In genomic region chr1:68745006-68745405, GRCh38 we compare ENCODE assay signal across 34 cellular contexts.
DNase-seq lines count a peak whose midpoint lies in the region; ATAC-seq, FAIRE-seq and TF ChIP-seq lines count a peak whose summit lies in the region.
"Had no signal": no experiment of that assay in that cellular context is flagged by ENCODE, and none has a peak within 500 bp of the region (broad histone marks: within the 10 kb centered on the region; RNA-seq: fewer than 3 reads in every experiment).

No MANE protein-coding gene starts in this region.

- H3K36me3 ChIP-seq in SK-N-SH (replicated peaks in 1 of 2; ENCODE audit: control insufficient read depth in 1 of 2, insufficient read depth in 2 of 2, low read length in 1 of 2): no peaks in the 10 kb centered on the region
- H3K36me3 ChIP-seq in H1 (ENCODE audit: control insufficient read depth in 2 of 4, insufficient read depth in 4 of 4, low read length in 3 of 4): no peaks in the 10 kb centered on the region
- H3K36me3 ChIP-seq in stomach smooth muscle (ENCODE audit: control insufficient read depth in 2 of 2, insufficient read depth in 2 of 2, low read length in 2 of 2): no peaks in the 10 kb centered on the region
- H3K36me3 ChIP-seq: prostate gland, sigmoid colon, stomach, tibial artery had no signal

- ATAC-seq in SK-N-SH treated with all-trans-retinoic acid at 6 μM for 48 hours: no peak
- no peak for ATAC-seq in HG03565 (IDR thresholded peaks at IDR 0.05; ENCODE audit: unreplicated experiment)
- ATAC-seq: activated T-cell treated with anti-CD3 and anti-CD28 coated beads, Interleukin-2, amount 50 U/mL, for 4 hours; CD8-positive, alpha-beta T cell; GM12878; naive thymus-derived CD4-positive, alpha-beta T cell had no signal

- TF ChIP-seq EP300 in SK-N-SH (IDR thresholded peaks at IDR 0.05; ENCODE audit: borderline replicate concordance in 1 of 2, low read depth in 1 of 2, low read length in 1 of 2) (no peak), H1 (IDR thresholded peaks at IDR 0.05; ENCODE audit: borderline replicate concordance in 1 of 2, low read depth in 2 of 2, low read length in 2 of 2) (no peak)

- no peak overlapping the region for H2BK12ac ChIP-seq in H1 (ENCODE audit: low read depth, low read length)

- no peak for TF ChIP-seq CTCF in SK-N-SH (IDR thresholded peaks at IDR 0.05)
- TF ChIP-seq CTCF in H1 (IDR thresholded peaks at IDR 0.05; ENCODE audit: control extremely low read depth in 1 of 3, insufficient read depth in 1 of 3, low read depth in 1 of 3, low read length in 3 of 3): no peak
- TF ChIP-seq CTCF in lower leg skin (IDR thresholded peaks at IDR 0.05): no peak

- H3K4me3 ChIP-seq in SK-N-SH (ENCODE audit: low read depth in 2 of 2, low read length in 1 of 2) (no peak overlapping the region), H1 (ENCODE audit: extremely low read depth in 1 of 4, insufficient read depth in 2 of 4, low read depth in 3 of 4, low read length in 4 of 4) (no peak overlapping the region), stomach smooth muscle (ENCODE audit: low read length in 2 of 2) (no peak overlapping the region), lower leg skin (ENCODE audit: low read depth, poor library complexity, severe bottlenecking) (no peak overlapping the region)
- H3K4me3 ChIP-seq: GM12878, lung, prostate gland, sigmoid colon, stomach, tibial artery had no signal

- H3K4me2 ChIP-seq in SK-N-SH (no peak overlapping the region), H1 (ENCODE audit: insufficient read depth in 1 of 2, low read depth in 2 of 2, low read length in 2 of 2) (no peak overlapping the region)

- intact Hi-C loops in lower leg skin (cut with DNase I; ENCODE audit: low total_unique reads): no loop called here

- CTCF ChIA-PET in SK-N-SH (lab: Yijun Ruan, JAX) (interaction anchor here (0.7 kb wide), 1 partner anchor 15 kb away, joined by 3 read pairs; no protein-coding TSS in a partner anchor), H1 (lab: Charles Lee; ENCODE audit: partially characterized antibody) (interaction anchor here (0.8 to 1.6 kb wide), 2 partner anchors 21 to 449 kb away, joined by 3 read pairs; no protein-coding TSS in a partner anchor)

- TF ChIP-seq RAD21 in SK-N-SH (IDR thresholded peaks at IDR 0.05; ENCODE audit: low read length): no peak
- no peak for TF ChIP-seq RAD21 in H1 (IDR thresholded peaks at IDR 0.05 in 1 of 2, conservative IDR thresholded peaks at IDR 0.05 in 1 of 2; ENCODE audit: low read depth in 2 of 2, low read length in 2 of 2)

- H2AFZ ChIP-seq in SK-N-SH (ENCODE audit: low read depth): no peak overlapping the region
- 0 out of 2 replicates have a peak overlapping the region, but pooled peaks have one; percentile 5 for H2AFZ ChIP-seq in H1 (ENCODE audit: low read length)

- H3K79me2 ChIP-seq in SK-N-SH (ENCODE audit: insufficient read depth) (no peaks in the 10 kb centered on the region), H1 (ENCODE audit: control insufficient read depth in 1 of 2, insufficient read depth in 2 of 2, low read length in 2 of 2) (no peaks in the 10 kb centered on the region)

- H2BK15ac ChIP-seq in H1 (ENCODE audit: low read length): no peak overlapping the region

- no peak overlapping the region for H3K14ac ChIP-seq in H1 (ENCODE audit: insufficient read length)

- no peak overlapping the region for H2BK20ac ChIP-seq in H1 (ENCODE audit: low read length)

- FAIRE-seq in H1 (lab: Jason Lieb, UNC) (no peak), HTR-8/SVneo (lab: Jason Lieb, UNC) (no peak)
- FAIRE-seq: astrocyte, GM12878 had no signal

- no peak overlapping the region for H2AK5ac ChIP-seq in H1 (ENCODE audit: low read depth, low read length)

- no peaks in the 10 kb centered on the region for H3K27me3 ChIP-seq in SK-N-SH (ENCODE audit: insufficient read depth)
- no peaks in the 10 kb centered on the region for H3K27me3 ChIP-seq in H1 (replicated peaks in 1 of 4; ENCODE audit: control insufficient read depth in 3 of 4, extremely low read depth in 1 of 4, insufficient read depth in 3 of 4, low read length in 3 of 4)
- H3K27me3 ChIP-seq in stomach smooth muscle (ENCODE audit: control insufficient read depth in 1 of 2, insufficient read depth in 2 of 2, low read length in 2 of 2): no peaks in the 10 kb centered on the region
- H3K27me3 ChIP-seq: sigmoid colon, stomach, tibial artery had no signal

- H3K4ac ChIP-seq in H1 (replicated peaks; ENCODE audit: insufficient read length, low read depth, low read length): no peak overlapping the region

- H3K4me1 ChIP-seq in SK-N-SH (ENCODE audit: control insufficient read depth in 1 of 2, insufficient read depth in 2 of 2, low read depth in 1 of 2, low read length in 1 of 2) (peaks cover 0 to 3% of the 10 kb centered on the region in 2 experiments; a peak in 1 of 4 replicates), H1 (replicated peaks in 1 of 4; ENCODE audit: control insufficient read depth in 3 of 4, insufficient read depth in 4 of 4, low read length in 3 of 4) (no peaks in the 10 kb centered on the region), stomach smooth muscle (ENCODE audit: control insufficient read depth, insufficient read depth, low read length) (peaks cover 12% of the 10 kb centered on the region)
- H3K4me1 ChIP-seq: prostate gland had no signal

- H3K9ac ChIP-seq in SK-N-SH (no peak overlapping the region), H1 (replicated peaks in 1 of 4; ENCODE audit: extremely low read depth in 1 of 4, low read depth in 3 of 4, low read length in 3 of 4) (no peak overlapping the region), stomach smooth muscle (ENCODE audit: low read length in 2 of 2) (no peak overlapping the region)

- no peaks in the 10 kb centered on the region for H4K20me1 ChIP-seq in SK-N-SH (ENCODE audit: insufficient read depth)
- H4K20me1 ChIP-seq in H1 (replicated peaks in 1 of 2; ENCODE audit: control insufficient read depth in 1 of 2, insufficient read depth in 2 of 2, low read length in 2 of 2): no peaks in the 10 kb centered on the region

- H4K91ac ChIP-seq in H1 (replicated peaks; ENCODE audit: insufficient read length, low read length): no peak overlapping the region

- no peak overlapping the region for H4K8ac ChIP-seq in H1 (ENCODE audit: extremely low read depth, insufficient read depth, low read length)

- no peak overlapping the region for H3K23ac ChIP-seq in H1 (ENCODE audit: insufficient read length)

- no peaks in the 10 kb centered on the region; the same call in 1 of the 2 replicates for H3K9me3 ChIP-seq in SK-N-SH
- peaks cover 4 to 8% of the 10 kb centered on the region in 2 experiments; a peak in 2 of 4 replicates for H3K9me3 ChIP-seq in H1 (ENCODE audit: insufficient read depth in 2 of 2, low read depth in 1 of 2, low read length in 1 of 2)
- no peaks in the 10 kb centered on the region for H3K9me3 ChIP-seq in stomach smooth muscle (ENCODE audit: control insufficient read depth in 2 of 2, low read length in 2 of 2)
- H3K9me3 ChIP-seq: prostate gland, tibial artery had no signal

- TF ChIP-seq POLR2A in H1 (IDR thresholded peaks at IDR 0.05; ENCODE audit: control extremely low read depth in 1 of 2, low read depth in 2 of 2, low read length in 2 of 2) (no peak), lower leg skin (IDR thresholded peaks at IDR 0.05) (no peak)

- no peaks in the 10 kb centered on the region for H3F3A ChIP-seq in SK-N-SH (replicated peaks; ENCODE audit: insufficient read depth)

- WGBS in SK-N-SH (ENCODE audit: low lambda C conversion rate): 17% methylated on average over 2 of the region's 2 CpGs
- 93% methylated on average over 2 of the region's 2 CpGs; no CpG with 5 or more reads in 1 of the 2 experiments for WGBS in H1 (ENCODE audit: extremely low coverage in 1 of 2, insufficient coverage in 1 of 2, insufficient read length in 1 of 2, insufficient replicate concordance in 2 of 2, low coverage in 1 of 2, low lambda C conversion rate in 2 of 2, missing lambda C conversion rate in 1 of 2), 2 experiments
- WGBS in lower leg skin, 2 donors: 32 to 35% methylated on average over 2 of the region's 2 CpGs

- no peaks in the 10 kb centered on the region for H3K79me1 ChIP-seq in H1 (ENCODE audit: low read depth, low read length)

- no peak overlapping the region for H2BK120ac ChIP-seq in H1 (replicated peaks; ENCODE audit: low read depth, low read length)

- H3K9me2 ChIP-seq in SK-N-SH: no peaks in the 10 kb centered on the region

- POLR2A ChIA-PET in SK-N-SH (lab: Yijun Ruan, JAX): no interaction called here
- POLR2A ChIA-PET in H1 (lab: Charles Lee; ENCODE audit: partially characterized antibody): no interaction called here

- no peak for DNase-seq in SK-N-SH
- peak; percentile 93 for DNase-seq in NCI-H446 treated with DMSO at 0.1 percent for 48 hours (lab: John Stamatoyannopoulos, UW)
- DNase-seq in H1 (ENCODE audit: low read depth in 1 of 2, low spot score in 2 of 2): no peak
- no peak for DNase-seq in HTR-8/SVneo (ENCODE audit: insufficient read length, low spot score)
- DNase-seq in lower leg skin (ENCODE audit: low spot score in 2 of 2): no peak
- DNase-seq: activated CD4-positive, alpha-beta T cell treated with anti-CD3 and anti-CD28 coated beads, Interleukin-2, amount 50 U/mL, for 1 hour; activated CD4-positive, CD25-positive, alpha-beta regulatory T cell; activated gamma-delta T cell treated with Interleukin-2 at 50 U/mL for 16 hours; activated naive CD8-positive, alpha-beta T cell treated with anti-CD3 and anti-CD28 coated beads, Interleukin-2, amount 10 ng/mL, durations not matched to agents 7 days and 5 days; activated T-cell treated with anti-CD3 and anti-CD28 coated beads, Interleukin-2, amount 50 U/mL, for 4 hours; caudate nucleus; CD8-positive, alpha-beta T cell; EL; erythroblast; foreskin melanocyte; H7; Kasumi-1; kidney glomerular epithelial cell; naive thymus-derived CD4-positive, alpha-beta T cell; NCI-H1930; NCI-H2227 treated with DMSO at 0.1 percent for 48 hours; NCI-H774; sigmoid colon; stimulated activated CD4-positive, alpha-beta T cell treated with anti-CD3 and anti-CD28 coated beads, Interleukin-12 subunit alpha, Interleukin-12 subunit beta, amount 100 ng/mL, for 4 hours; stimulated activated CD4-positive, alpha-beta T cell treated with anti-CD3 and anti-CD28 coated beads, Interleukin-2, amount 100 ng/mL, for 48 hours; stomach; tibial artery had no signal

- H2BK5ac ChIP-seq in H1 (ENCODE audit: low read depth, low read length): no peak overlapping the region

- no peaks in the 10 kb centered on the region for H3K23me2 ChIP-seq in H1 (ENCODE audit: low read depth, low read length)

- H3K27ac ChIP-seq in SK-N-SH (ENCODE audit: low read depth in 2 of 2, low read length in 1 of 2) (peak overlapping the region in 1 of 2 experiments; percentile 39; a peak in 1 of 4 replicates), H1 (ENCODE audit: low read depth, low read length) (no peak overlapping the region), stomach smooth muscle (ENCODE audit: low read length) (peak overlapping the region; percentile 41)
- H3K27ac ChIP-seq: prostate gland, tibial artery had no signal

- H3K56ac ChIP-seq in H1 (replicated peaks; ENCODE audit: insufficient read length, low read depth, low read length): no peak overlapping the region

- no peak overlapping the region for H4K5ac ChIP-seq in H1 (ENCODE audit: insufficient read length, low read depth, low read length)

- H3K18ac ChIP-seq in H1 (ENCODE audit: extremely low read depth, low read length): no peak overlapping the region

TF ChIP-seq in SK-N-SH, 30 proteins besides CTCF, POLR2A, EP300 and RAD21 (continues in another document):
- no peak for TF ChIP-seq FOSL2 (IDR thresholded peaks at IDR 0.05; ENCODE audit: borderline replicate concordance, low read depth)

TF ChIP-seq in H1, 55 proteins besides CTCF, POLR2A, EP300 and RAD21 (continues in another document):
- no peak for TF ChIP-seq BRCA1 (IDR thresholded peaks at IDR 0.05; ENCODE audit: low read depth, low read length)
